Comparison of ENCODE assay signal across 9 cellular contexts in the genomic region with DNA sequence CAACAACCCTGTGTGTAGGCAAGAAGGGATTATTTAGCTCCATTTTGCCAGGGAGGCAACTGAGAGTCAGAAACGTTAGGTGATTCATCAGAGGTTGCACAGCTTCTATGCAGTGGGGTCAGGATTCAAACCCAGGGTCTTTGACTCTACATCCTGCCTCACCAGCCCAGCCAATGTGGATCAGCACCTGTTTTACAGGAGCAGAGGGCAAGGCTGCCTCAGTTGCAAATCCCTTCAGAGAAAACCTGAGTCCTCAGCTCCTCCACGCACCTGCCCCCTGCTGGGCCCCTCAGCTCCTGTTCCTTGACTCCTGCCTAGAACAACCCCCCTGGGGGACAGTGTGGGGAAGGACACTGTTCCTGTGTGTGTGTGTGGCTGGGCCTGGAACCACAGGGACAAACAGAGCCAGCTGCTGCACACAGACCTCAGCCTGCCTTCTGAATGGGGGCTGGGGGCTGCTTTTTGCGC.
A peak's percentile ranks its signal among the peaks of the same experiment; 100 is the strongest.
DNase-seq lines count a peak whose midpoint lies in the region; ATAC-seq, FAIRE-seq and TF ChIP-seq lines count a peak whose summit lies in the region.
"Had no signal": no experiment of that assay in that cellular context is flagged by ENCODE, and none has a peak within 500 bp of the region (broad histone marks: within the 10 kb centered on the region; RNA-seq: fewer than 3 reads in every experiment).

No MANE protein-coding gene starts in this region.

- H3K4me1 ChIP-seq in BLaER1 treated with 17β-estradiol and CSF1 and Interleukin-3, amounts not matched to agents 10 nM and 100 nM, result peaks cover 30 to 61% (median 54%) of the 10 kb centered on the region in 10 experiments
- H3K4me1 ChIP-seq in right cardiac atrium (ENCODE audit: control insufficient read depth, insufficient read depth, low read length) (peaks cover 4% of the 10 kb centered on the region), prostate gland (replicated peaks) (no peaks in the 10 kb centered on the region)
- H3K4me1 ChIP-seq: right atrium auricular region had no signal

- H3K4me3 ChIP-seq in BLaER1 treated with 17β-estradiol and CSF1 and Interleukin-3, amounts not matched to agents 10 nM and 100 nM, result no peak overlapping the region
- H3K4me3 ChIP-seq in right cardiac atrium (ENCODE audit: low read length), result no peak overlapping the region
- no peak overlapping the region for H3K4me3 ChIP-seq in prostate gland
- H3K4me3 ChIP-seq: right atrium auricular region had no signal

- H3K36me3 ChIP-seq in BLaER1 treated with 17β-estradiol and CSF1 and Interleukin-3, amounts not matched to agents 10 nM and 100 nM, result peaks cover 0 to 40% (median 22%) of the 10 kb centered on the region in 11 experiments; a peak in 15 of 22 replicates
- no peaks in the 10 kb centered on the region for H3K36me3 ChIP-seq in prostate gland
- H3K36me3 ChIP-seq: right atrium auricular region had no signal

- WGBS in right cardiac atrium, result 66% methylated on average over 3 of the region's 3 CpGs
- WGBS in prostate gland, result 72% methylated on average over 3 of the region's 3 CpGs

- TF ChIP-seq POLR2A in GM12891 (IDR thresholded peaks at IDR 0.05; ENCODE audit: low read depth, low read length), result no peak
- no peak for TF ChIP-seq POLR2A in prostate gland (IDR thresholded peaks at IDR 0.05)

- intact Hi-C loops in right cardiac atrium (cut with DNase I) (no loop called here), prostate gland (cut with DNase I) (no loop called here)

- peaks cover 0 to 79% (median 31%) of the 10 kb centered on the region in 11 experiments; a peak in 17 of 22 replicates for H4K20me1 ChIP-seq in BLaER1 treated with 17β-estradiol and CSF1 and Interleukin-3, amounts not matched to agents 10 nM and 100 nM

- TF ChIP-seq CTCF in prostate gland (IDR thresholded peaks at IDR 0.05), result no peak

- no peak for ATAC-seq in HG03460 (IDR thresholded peaks at IDR 0.05; ENCODE audit: unreplicated experiment)
- ATAC-seq in right cardiac atrium, result no peak

- H3K4me2 ChIP-seq in BLaER1 treated with 17β-estradiol and CSF1 and Interleukin-3, amounts not matched to agents 10 nM and 100 nM, result peak overlapping the region; percentile 21 to 70 (median 61); a peak in 19 of 22 replicates

- no peaks in the 10 kb centered on the region for H3K27me3 ChIP-seq in BLaER1 treated with 17β-estradiol and CSF1 and Interleukin-3, amounts not matched to agents 10 nM and 100 nM
- H3K27me3 ChIP-seq in right cardiac atrium (ENCODE audit: control insufficient read depth, insufficient read depth) (no peaks in the 10 kb centered on the region), prostate gland (replicated peaks; ENCODE audit: insufficient read depth) (no peaks in the 10 kb centered on the region)
- H3K27me3 ChIP-seq: right atrium auricular region had no signal

- H3K9me3 ChIP-seq in BLaER1 treated with 17β-estradiol and CSF1 and Interleukin-3, amounts not matched to agents 10 nM and 100 nM (replicated peaks in 1 of 11), result peaks cover 0 to 3% (median 2%) of the 10 kb centered on the region in 11 experiments; a peak in 10 of 22 replicates
- H3K9me3 ChIP-seq in right cardiac atrium (ENCODE audit: control insufficient read depth, low read length) (no peaks in the 10 kb centered on the region), prostate gland (no peaks in the 10 kb centered on the region)
- H3K9me3 ChIP-seq: right atrium auricular region had no signal

- no peak for FAIRE-seq in GM12891 (lab: Jason Lieb, UNC)

- DNase-seq in GM12891 (ENCODE audit: insufficient read length, low spot score) (peak; percentile 38), SHP77 treated with DMSO at 0.1 percent for 48 hours (lab: John Stamatoyannopoulos, UW) (peak; percentile 32), iPS DF 19.7 (ENCODE audit: low read depth, low spot score) (peak; percentile 33), NOMO-1 treated with dmso at 0.1 percent for 144 hours (lab: John Stamatoyannopoulos, UW; ENCODE audit: unreplicated experiment) (no peak), right cardiac atrium (no peak), prostate gland (ENCODE audit: low spot score) (no peak)

- peak overlapping the region in 2 of 11 experiments; percentile 35 to 44; a peak in 1 of 22 replicates for H3K9ac ChIP-seq in BLaER1 treated with 17β-estradiol and CSF1 and Interleukin-3, amounts not matched to agents 10 nM and 100 nM

- H3K27ac ChIP-seq in BLaER1 treated with 17β-estradiol and CSF1 and Interleukin-3, amounts not matched to agents 10 nM and 100 nM, result no peak overlapping the region
- H3K27ac ChIP-seq in right cardiac atrium (ENCODE audit: low read length) (no peak overlapping the region), prostate gland (no peak overlapping the region)
- H3K27ac ChIP-seq: right atrium auricular region had no signal

TF ChIP-seq in GM12891, 5 proteins besides CTCF, POLR2A, EP300 and RAD21:
- no peak for TF ChIP-seq POU2F2 (IDR thresholded peaks at IDR 0.05; ENCODE audit: low read depth, low read length)
- TF ChIP-seq TAF1 (IDR thresholded peaks at IDR 0.05; ENCODE audit: low read depth, low read length), result no peak
- no peak for TF ChIP-seq PAX5 (IDR thresholded peaks at IDR 0.05; ENCODE audit: insufficient read depth, low read length, severe bottlenecking)
- TF ChIP-seq POLR2AphosphoS5 (IDR thresholded peaks at IDR 0.05; ENCODE audit: low read depth, low read length), result no peak
- no peak for TF ChIP-seq SPI1 (IDR thresholded peaks at IDR 0.05; ENCODE audit: low read depth, low read length)

Comparison
In these comparisons a context has a peak if more than half of its experiments do, and no peak if none do; other contexts are left out.
1. DNase-seq: peak in GM12891 (single experiment), SHP77 treated with DMSO at 0.1 percent for 48 hours (single experiment) and iPS DF 19.7 (single experiment); none in NOMO-1 treated with dmso at 0.1 percent for 144 hours (single experiment), right cardiac atrium (0 of 3) and prostate gland (single experiment).